ENCODE assay signal across 10 cellular contexts in genomic region chr9:123678878-123679329, GRCh38.
DNase-seq lines count a peak whose midpoint lies in the region; ATAC-seq and TF ChIP-seq lines count a peak whose summit lies in the region.
"Had no signal": no experiment of that assay in that cellular context is flagged by ENCODE, and none has a peak within 500 bp of the region (broad histone marks: within the 10 kb centered on the region; RNA-seq: fewer than 3 reads in every experiment).

No MANE protein-coding gene starts in this region.

- H3K4me2 ChIP-seq in OCI-LY1 (ENCODE audit: low read length): peak overlapping the region; percentile 57
- peak overlapping the region; percentile 22 for H3K4me2 ChIP-seq in hepatocyte

- H3K4me1 ChIP-seq in OCI-LY1 (ENCODE audit: insufficient read depth, low read length, severe bottlenecking) (peaks cover 49% of the 10 kb centered on the region), hepatocyte (ENCODE audit: insufficient read depth) (peaks cover 18% of the 10 kb centered on the region), ovary (ENCODE audit: insufficient read depth) (no peaks in the 10 kb centered on the region)
- peaks cover 8% of the 10 kb centered on the region for H3K4me1 ChIP-seq in effector memory CD4-positive, alpha-beta T cell (ENCODE audit: control insufficient read depth, insufficient read depth, low read length, poor library complexity, severe bottlenecking)

- H3K9me2 ChIP-seq in OCI-LY1 (ENCODE audit: low read depth, low read length): no peaks in the 10 kb centered on the region
- H3K9me2 ChIP-seq in hepatocyte (replicated peaks; ENCODE audit: insufficient read depth): no peaks in the 10 kb centered on the region

- no peaks in the 10 kb centered on the region for H4K20me1 ChIP-seq in OCI-LY1 (ENCODE audit: insufficient read depth, low read length)
- H4K20me1 ChIP-seq in hepatocyte (ENCODE audit: insufficient read depth, poor library complexity, severe bottlenecking): peaks cover 30% of the 10 kb centered on the region

- WGBS in hepatocyte (ENCODE audit: low lambda C conversion rate, missing lambda C conversion rate): 15% methylated on average over 5 of the region's 5 CpGs
- WGBS in ovary, 3 donors: 18 to 37% (median 33%) methylated on average over 5 of the region's 5 CpGs

- H3K27me3 ChIP-seq in OCI-LY1 (ENCODE audit: insufficient read depth, low read length) (no peaks in the 10 kb centered on the region), hepatocyte (peaks cover 56% of the 10 kb centered on the region), ovary (no peaks in the 10 kb centered on the region)
- H3K27me3 ChIP-seq in effector memory CD4-positive, alpha-beta T cell (replicated peaks; ENCODE audit: control insufficient read depth, insufficient read depth, low read length, poor library complexity, severe bottlenecking): no peaks in the 10 kb centered on the region

- peak overlapping the region; percentile 38 for H3K27ac Mint-ChIP-seq in activated naive CD8-positive, alpha-beta T cell treated with anti-CD3 and anti-CD28 coated beads, Interleukin-2, amount 50 U/mL, for 24 hours
- H3K27ac Mint-ChIP-seq in activated naive CD8-positive, alpha-beta T cell treated with anti-CD3 and anti-CD28 coated beads for 36 hours: no peak overlapping the region
- H3K27ac Mint-ChIP-seq: activated CD8-positive, alpha-beta T cell treated with anti-CD3 and anti-CD28 coated beads for 36 hours had no signal

- H3K79me2 ChIP-seq in OCI-LY1 (ENCODE audit: insufficient read depth, low read length): no peaks in the 10 kb centered on the region
- no peaks in the 10 kb centered on the region for H3K79me2 ChIP-seq in hepatocyte

- H3K9ac ChIP-seq in OCI-LY1 (ENCODE audit: low read length): peak overlapping the region; percentile 46

- H3K4me3 ChIP-seq in OCI-LY1 (ENCODE audit: low read depth, low read length, poor library complexity, severe bottlenecking): peak overlapping the region; percentile 25
- H3K4me3 ChIP-seq in hepatocyte: no peak overlapping the region
- H3K4me3 ChIP-seq in ovary: no peak overlapping the region
- H3K4me3 ChIP-seq in effector memory CD4-positive, alpha-beta T cell (ENCODE audit: insufficient read depth, low read depth, low read length, poor library complexity, severe bottlenecking): no peak overlapping the region

- no peak for TF ChIP-seq EP300 in ovary (IDR thresholded peaks at IDR 0.05)

- intact Hi-C loops in ovary (cut with DNase I): no loop called here

- H3F3A ChIP-seq in OCI-LY1 (ENCODE audit: insufficient read depth, low read length): no peaks in the 10 kb centered on the region

- H3K27ac ChIP-seq in OCI-LY1 (ENCODE audit: low read depth, low read length, poor library complexity, severe bottlenecking) (peak overlapping the region; percentile 95), hepatocyte (no peak overlapping the region), ovary (no peak overlapping the region)
- H3K27ac ChIP-seq in effector memory CD4-positive, alpha-beta T cell (ENCODE audit: insufficient read depth, low read length, poor library complexity, severe bottlenecking): no peak overlapping the region

- peaks cover 9% of the 10 kb centered on the region for H3K9me3 Mint-ChIP-seq in activated naive CD8-positive, alpha-beta T cell treated with anti-CD3 and anti-CD28 coated beads, Interleukin-2, amount 50 U/mL, for 24 hours
- H3K9me3 Mint-ChIP-seq in activated naive CD8-positive, alpha-beta T cell treated with anti-CD3 and anti-CD28 coated beads for 36 hours: peaks cover 8% of the 10 kb centered on the region

- no peaks in the 10 kb centered on the region for H3K9me3 ChIP-seq in OCI-LY1 (ENCODE audit: low read length)
- no peaks in the 10 kb centered on the region for H3K9me3 ChIP-seq in hepatocyte (ENCODE audit: low read depth)
- H3K9me3 ChIP-seq in ovary: no peaks in the 10 kb centered on the region
- no peaks in the 10 kb centered on the region for H3K9me3 ChIP-seq in effector memory CD4-positive, alpha-beta T cell (ENCODE audit: control insufficient read depth, low read length)

- peaks cover 36% of the 10 kb centered on the region for H3K36me3 Mint-ChIP-seq in activated naive CD8-positive, alpha-beta T cell treated with anti-CD3 and anti-CD28 coated beads, Interleukin-2, amount 50 U/mL, for 24 hours (ENCODE audit: low read depth)
- peaks cover 45% of the 10 kb centered on the region for H3K36me3 Mint-ChIP-seq in activated naive CD8-positive, alpha-beta T cell treated with anti-CD3 and anti-CD28 coated beads for 36 hours

- H3K27me3 Mint-ChIP-seq in activated naive CD8-positive, alpha-beta T cell treated with anti-CD3 and anti-CD28 coated beads, Interleukin-2, amount 50 U/mL, for 24 hours: no peaks in the 10 kb centered on the region
- no peaks in the 10 kb centered on the region for H3K27me3 Mint-ChIP-seq in activated naive CD8-positive, alpha-beta T cell treated with anti-CD3 and anti-CD28 coated beads for 36 hours
- H3K27me3 Mint-ChIP-seq: activated CD8-positive, alpha-beta T cell treated with anti-CD3 and anti-CD28 coated beads for 36 hours; central memory CD8-positive, alpha-beta T cell had no signal

- H2AFZ ChIP-seq in OCI-LY1 (ENCODE audit: low read length) (no peak overlapping the region), hepatocyte (no peak overlapping the region)

- H3K36me3 ChIP-seq in OCI-LY1 (ENCODE audit: insufficient read depth, low read length) (no peaks in the 10 kb centered on the region; the same call in 1 of the 2 replicates), hepatocyte (replicated peaks; ENCODE audit: insufficient read depth, low read depth) (no peaks in the 10 kb centered on the region), ovary (no peaks in the 10 kb centered on the region)
- H3K36me3 ChIP-seq in effector memory CD4-positive, alpha-beta T cell (ENCODE audit: control insufficient read depth, insufficient read depth, low read length): no peaks in the 10 kb centered on the region

- TF ChIP-seq CTCF in OCI-LY1 (IDR thresholded peaks at IDR 0.05; ENCODE audit: low read length) (no peak), hepatocyte (IDR thresholded peaks at IDR 0.05; ENCODE audit: poor library complexity) (no peak), ovary (IDR thresholded peaks at IDR 0.05) (no peak)

- TF ChIP-seq POLR2A in ovary (IDR thresholded peaks at IDR 0.05): no peak

- no peak for DNase-seq in activated naive CD8-positive, alpha-beta T cell treated with anti-CD3 and anti-CD28 coated beads, Interleukin-2, amount 50 U/mL, for 24 hours
- no peak for DNase-seq in activated naive CD8-positive, alpha-beta T cell treated with anti-CD3 and anti-CD28 coated beads for 36 hours
- DNase-seq in hepatocyte (ENCODE audit: low spot score): no peak
- no peak for DNase-seq in ovary
- DNase-seq in NK-92 (lab: John Stamatoyannopoulos, UW; ENCODE audit: unreplicated experiment): no peak
- no peak for DNase-seq in NCI-H774 (lab: John Stamatoyannopoulos, UW)
- no peak for DNase-seq in effector memory CD4-positive, alpha-beta T cell

- no peak for ATAC-seq in activated naive CD8-positive, alpha-beta T cell treated with anti-CD3 and anti-CD28 coated beads, Interleukin-2, amount 50 U/mL, for 24 hours

- peaks cover 33% of the 10 kb centered on the region for H3K4me1 Mint-ChIP-seq in activated naive CD8-positive, alpha-beta T cell treated with anti-CD3 and anti-CD28 coated beads, Interleukin-2, amount 50 U/mL, for 24 hours
- peaks cover 28% of the 10 kb centered on the region for H3K4me1 Mint-ChIP-seq in activated naive CD8-positive, alpha-beta T cell treated with anti-CD3 and anti-CD28 coated beads for 36 hours

- H3K4me3 Mint-ChIP-seq in activated naive CD8-positive, alpha-beta T cell treated with anti-CD3 and anti-CD28 coated beads, Interleukin-2, amount 50 U/mL, for 24 hours: no peak overlapping the region
- H3K4me3 Mint-ChIP-seq in activated naive CD8-positive, alpha-beta T cell treated with anti-CD3 and anti-CD28 coated beads for 36 hours: no peak overlapping the region
- H3K4me3 Mint-ChIP-seq: activated CD8-positive, alpha-beta T cell treated with anti-CD3 and anti-CD28 coated beads for 36 hours; central memory CD8-positive, alpha-beta T cell had no signal
